ENCODE assay signal across 1 cellular context in genomic region chr11:774873-775592, GRCh38.
TF ChIP-seq lines count a peak whose summit lies in the region.

No MANE protein-coding gene starts in this region.

TF ChIP-seq in IMR-90, 13 proteins besides CTCF, POLR2A, EP300 and RAD21:
- TF ChIP-seq MXI1 (IDR thresholded peaks at IDR 0.05; ENCODE audit: borderline replicate concordance, low read depth, low read length) (no peak), MAZ (IDR thresholded peaks at IDR 0.05; ENCODE audit: borderline replicate concordance, low read depth, low read length) (no peak), FOS (IDR thresholded peaks at IDR 0.05; ENCODE audit: low read depth, low read length) (no peak), CHD1 (IDR thresholded peaks at IDR 0.05; ENCODE audit: low read depth, low read length) (no peak), RFX5 (IDR thresholded peaks at IDR 0.05; ENCODE audit: low read depth, low read length) (no peak), BHLHE40 (IDR thresholded peaks at IDR 0.05; ENCODE audit: low read depth, low read length) (no peak), RCOR1 (IDR thresholded peaks at IDR 0.05; ENCODE audit: insufficient replicate concordance, low read length) (no peak)
TF ChIP-seq in IMR-90: peak in this region for 0.
